Comparison of ENCODE assay signal across 11 cellular contexts in the genomic region with DNA sequence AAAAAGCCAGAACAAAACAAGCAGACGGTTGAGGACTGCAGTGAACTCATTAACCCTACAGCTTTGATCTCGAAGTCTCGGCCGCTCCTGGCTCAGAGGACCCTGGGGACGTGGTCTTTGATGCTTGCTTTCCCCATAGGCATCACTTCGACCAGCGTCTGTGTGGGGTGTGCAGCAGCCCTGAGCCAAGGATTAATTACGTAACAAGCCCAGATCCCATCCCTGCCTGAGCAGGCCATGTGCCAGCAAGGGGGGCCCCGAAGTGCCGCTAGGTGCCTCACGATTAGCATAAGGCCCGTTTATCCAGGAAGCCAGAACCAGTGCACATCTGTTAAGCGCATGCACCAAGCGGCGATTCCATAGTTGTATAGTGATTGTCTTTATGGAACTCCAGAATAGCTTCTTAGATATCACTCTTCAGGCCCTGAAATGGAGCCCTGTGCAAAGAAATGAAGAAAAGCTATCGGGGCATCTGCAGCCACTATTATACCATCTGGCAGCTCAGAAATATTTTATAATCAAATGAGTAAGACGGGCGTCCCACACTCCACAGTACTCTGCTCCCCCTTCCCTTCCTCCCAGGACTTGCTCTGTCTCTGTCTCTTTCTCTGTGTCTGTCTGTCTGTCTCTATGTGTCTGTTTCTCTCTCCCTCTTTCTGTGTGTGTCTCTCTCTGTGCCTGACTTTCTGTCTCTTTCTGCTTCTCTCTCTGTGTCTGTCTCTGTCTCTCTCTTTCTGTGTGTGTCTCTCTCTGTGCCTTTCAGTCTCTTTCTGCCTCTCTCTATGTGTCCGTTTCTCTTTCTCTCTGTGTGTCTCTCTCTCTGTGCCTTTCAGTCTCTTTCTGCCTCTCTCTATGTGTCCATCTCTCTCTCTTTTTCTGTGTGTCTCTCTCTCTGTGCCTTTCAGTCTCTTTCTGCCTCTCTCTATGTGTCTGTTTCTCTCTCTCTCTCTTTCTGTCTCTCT. TPM values are rescaled to one million over a fixed set of nuclear protein-coding genes. Genes with fewer than 3 reads are reported as not detected.
DNase-seq lines count a peak whose midpoint lies in the region; ATAC-seq and TF ChIP-seq lines count a peak whose summit lies in the region.
"Had no signal": no experiment of that assay in that cellular context is flagged by ENCODE, and none has a peak within 500 bp of the region (broad histone marks: within the 10 kb centered on the region; RNA-seq: fewer than 3 reads in every experiment).

No MANE protein-coding gene starts in this region.

- CTCF ChIA-PET in activated CD4-positive, alpha-beta T cell treated with anti-CD3 and anti-CD28 coated beads, Interleukin-2, amount 10 ng/mL, durations not matched to agents 7 days and 5 days (lab: Charles Lee) = interaction anchor here (0.6 to 1.0 kb wide), 2 partner anchors 8 to 22 kb away, joined by 3 read pairs; no protein-coding TSS in a partner anchor
- CTCF ChIA-PET in A673 (lab: Charles Lee) = no interaction called here

- no peaks in the 10 kb centered on the region for H3K36me3 ChIP-seq in A673 (ENCODE audit: insufficient read depth, low read length, poor library complexity, severe bottlenecking)

- H3K4me3 ChIP-seq in A673 (ENCODE audit: low read depth, low read length, poor library complexity, severe bottlenecking) = no peak overlapping the region
- H3K4me3 ChIP-seq: mucosa of descending colon had no signal

- TF ChIP-seq CTCF in A673 (conservative IDR thresholded peaks at IDR 0.05; ENCODE audit: low read depth, low read length) (no peak), mesothelial cell of epicardium (IDR thresholded peaks at IDR 0.05; ENCODE audit: unreplicated experiment) (no peak)

- no peaks in the 10 kb centered on the region for H3K27me3 Mint-ChIP-seq in activated CD4-positive, alpha-beta T cell treated with anti-CD3 and anti-CD28 coated beads, Interleukin-2, amount 10 ng/mL, durations not matched to agents 7 days and 5 days
- no peaks in the 10 kb centered on the region for H3K27me3 Mint-ChIP-seq in mesothelial cell of epicardium (ENCODE audit: low read depth)

- POLR2A ChIA-PET in activated CD4-positive, alpha-beta T cell treated with anti-CD3 and anti-CD28 coated beads, Interleukin-2, amount 10 ng/mL, durations not matched to agents 7 days and 5 days (lab: Charles Lee) = interaction anchor here (1.2 kb wide), 1 partner anchor 44 kb away, joined by 3 read pairs; no protein-coding TSS in a partner anchor
- POLR2A ChIA-PET in A673 (lab: Charles Lee; ENCODE audit: low non-redundant PET) = interaction anchor here (0.5 kb wide), 1 partner anchor 206 kb away, joined by 3 read pairs; no protein-coding TSS in a partner anchor

- peaks cover 51% of the 10 kb centered on the region for H3K4me1 Mint-ChIP-seq in activated CD4-positive, alpha-beta T cell treated with anti-CD3 and anti-CD28 coated beads, Interleukin-2, amount 10 ng/mL, durations not matched to agents 7 days and 5 days
- peaks cover 53% of the 10 kb centered on the region for H3K4me1 Mint-ChIP-seq in stimulated activated effector memory CD8-positive, alpha-beta T cell treated with anti-CD3 and anti-CD28 coated beads, Interleukin-12 subunit alpha, Interleukin-12 subunit beta, amount 100 ng/mL, for 72 hours
- peaks cover 19% of the 10 kb centered on the region for H3K4me1 Mint-ChIP-seq in mesothelial cell of epicardium

- DNase-seq in activated CD4-positive, alpha-beta T cell treated with anti-CD3 and anti-CD28 coated beads, Interleukin-2, amount 10 ng/mL, durations not matched to agents 7 days and 5 days = no peak
- DNase-seq in activated CD4-positive, alpha-beta T cell treated with anti-CD3 and anti-CD28 coated beads, Interleukin-2, amount 50 U/mL, for 1 hour = no peak
- DNase-seq in NCI-H69 (lab: John Stamatoyannopoulos, UW) (peak; percentile 23), cerebellar cortex (ENCODE audit: low spot score) (peak; percentile 69), A673 (ENCODE audit: low spot score) (no peak), mesothelial cell of epicardium (ENCODE audit: low spot score in 2 of 2, unreplicated experiment in 2 of 2) (no peak)
- DNase-seq in stimulated activated effector memory CD8-positive, alpha-beta T cell treated with anti-CD3 and anti-CD28 coated beads, Interleukin-12 subunit alpha, Interleukin-12 subunit beta, amount 100 ng/mL, for 72 hours (ENCODE audit: low spot score in 2 of 2) = no peak
- DNase-seq: AML-193; mucosa of descending colon; stimulated activated naive CD4-positive, alpha-beta T cell treated with Interleukin-2 at 50 U/mL for 16 hours had no signal

- no peaks in the 10 kb centered on the region for H3K4me1 ChIP-seq in A673 (ENCODE audit: insufficient read depth, low read length, poor library complexity, severe bottlenecking)

- H3K27ac Mint-ChIP-seq in activated CD4-positive, alpha-beta T cell treated with anti-CD3 and anti-CD28 coated beads, Interleukin-2, amount 10 ng/mL, durations not matched to agents 7 days and 5 days = peak overlapping the region; percentile 43
- peak overlapping the region; percentile 72 for H3K27ac Mint-ChIP-seq in stimulated activated effector memory CD8-positive, alpha-beta T cell treated with anti-CD3 and anti-CD28 coated beads, Interleukin-12 subunit alpha, Interleukin-12 subunit beta, amount 100 ng/mL, for 72 hours
- H3K27ac Mint-ChIP-seq in mesothelial cell of epicardium = no peak overlapping the region

- intact Hi-C loops in A673 (cut with micrococcal nuclease; ENCODE audit: unreplicated experiment) = no loop called here

- peak; percentile 16 for ATAC-seq in stimulated activated effector memory CD8-positive, alpha-beta T cell treated with anti-CD3 and anti-CD28 coated beads, Interleukin-12 subunit alpha, Interleukin-12 subunit beta, amount 100 ng/mL, for 72 hours
- no peak for ATAC-seq in GM18868 (IDR thresholded peaks at IDR 0.05; ENCODE audit: unreplicated experiment)
- ATAC-seq: mucosa of descending colon had no signal

- no peaks in the 10 kb centered on the region for H3K9me3 ChIP-seq in A673 (ENCODE audit: low read depth, low read length, poor library complexity, severe bottlenecking)
- H3K9me3 ChIP-seq: mucosa of descending colon had no signal

- no TSS peak for BruUV-seq in A673 (replicated peaks; lab: Mats Ljungman, UMichigan)

- no peak overlapping the region for H3K27ac ChIP-seq in A673 (ENCODE audit: low read depth, low read length, poor library complexity, severe bottlenecking)

- H3K4me3 Mint-ChIP-seq in activated CD4-positive, alpha-beta T cell treated with anti-CD3 and anti-CD28 coated beads, Interleukin-2, amount 10 ng/mL, durations not matched to agents 7 days and 5 days = no peak overlapping the region
- no peak overlapping the region for H3K4me3 Mint-ChIP-seq in stimulated activated effector memory CD8-positive, alpha-beta T cell treated with anti-CD3 and anti-CD28 coated beads, Interleukin-12 subunit alpha, Interleukin-12 subunit beta, amount 100 ng/mL, for 72 hours
- no peak overlapping the region for H3K4me3 Mint-ChIP-seq in mesothelial cell of epicardium

- H3K27me3 ChIP-seq in A673 (replicated peaks; ENCODE audit: insufficient read depth, low read depth, low read length, poor library complexity) = no peaks in the 10 kb centered on the region

- no peaks in the 10 kb centered on the region for H3K9me3 Mint-ChIP-seq in activated CD4-positive, alpha-beta T cell treated with anti-CD3 and anti-CD28 coated beads, Interleukin-2, amount 10 ng/mL, durations not matched to agents 7 days and 5 days
- no peaks in the 10 kb centered on the region for H3K9me3 Mint-ChIP-seq in stimulated activated effector memory CD8-positive, alpha-beta T cell treated with anti-CD3 and anti-CD28 coated beads, Interleukin-12 subunit alpha, Interleukin-12 subunit beta, amount 100 ng/mL, for 72 hours
- no peaks in the 10 kb centered on the region for H3K9me3 Mint-ChIP-seq in mesothelial cell of epicardium

- H3K36me3 Mint-ChIP-seq in activated CD4-positive, alpha-beta T cell treated with anti-CD3 and anti-CD28 coated beads, Interleukin-2, amount 10 ng/mL, durations not matched to agents 7 days and 5 days (ENCODE audit: low read depth) = peaks cover 5% of the 10 kb centered on the region
- H3K36me3 Mint-ChIP-seq in stimulated activated effector memory CD8-positive, alpha-beta T cell treated with anti-CD3 and anti-CD28 coated beads, Interleukin-12 subunit alpha, Interleukin-12 subunit beta, amount 100 ng/mL, for 72 hours = peaks cover 9% of the 10 kb centered on the region
- H3K36me3 Mint-ChIP-seq in mesothelial cell of epicardium = no peaks in the 10 kb centered on the region

RNA-seq across cellular contexts. Expression of a gene that starts 41.7 kb away (rescaled TPM):
- 10 to 100 TPM; 61.6 to 63.6 TPM for total RNA-seq in activated CD4-positive, alpha-beta T cell treated with anti-CD3 and anti-CD28 coated beads, Interleukin-2, amount 10 ng/mL, durations not matched to agents 7 days and 5 days
- total RNA-seq in A673 (2021) (9.7 and 10.6 TPM in 2 replicates), mesothelial cell of epicardium (17.4 to 20.0 TPM (median 17.5 TPM) in 3 replicates)

Comparison
In these comparisons a context has a peak if more than half of its experiments do, and no peak if none do; other contexts are left out.
1. DNase-seq: peak in NCI-H69 (single experiment) and cerebellar cortex (single experiment); none in activated CD4-positive, alpha-beta T cell treated with anti-CD3 and anti-CD28 coated beads, Interleukin-2, amount 10 ng/mL, durations not matched to agents 7 days and 5 days (single experiment), activated CD4-positive, alpha-beta T cell treated with anti-CD3 and anti-CD28 coated beads, Interleukin-2, amount 50 U/mL, for 1 hour (single experiment), stimulated activated effector memory CD8-positive, alpha-beta T cell treated with anti-CD3 and anti-CD28 coated beads, Interleukin-12 subunit alpha, Interleukin-12 subunit beta, amount 100 ng/mL, for 72 hours (0 of 2), A673 (single experiment) and mesothelial cell of epicardium (0 of 2).